Comparison of ENCODE assay signal across 2 cellular contexts in genomic region chr9:137750007-137750406, GRCh38.
A peak's percentile ranks its signal among the peaks of the same experiment; 100 is the strongest.
TF ChIP-seq lines count a peak whose summit lies in the region.

No MANE protein-coding gene starts in this region.

TF ChIP-seq in HepG2, 621 proteins besides CTCF, POLR2A, EP300 and RAD21 (continued from another document):
- TF ChIP-seq MAFK (conservative IDR thresholded peaks at IDR 0.05 in 1 of 2, IDR thresholded peaks at IDR 0.05 in 1 of 2; ENCODE audit: low read length in 2 of 2) = peak; percentile 89 to 96

TF ChIP-seq in K562, 482 proteins besides CTCF, POLR2A, EP300 and RAD21 (continued from another document):
- TF ChIP-seq BCLAF1 (IDR thresholded peaks at IDR 0.05; ENCODE audit: borderline replicate concordance in 1 of 2, control insufficient read depth in 1 of 2, low read depth in 2 of 2, low read length in 1 of 2) (no peak), ATF7 (IDR thresholded peaks at IDR 0.05) (no peak), FOXA1 (IDR thresholded peaks at IDR 0.05; ENCODE audit: borderline replicate concordance) (no peak), C11orf30 (IDR thresholded peaks at IDR 0.05; ENCODE audit: low read depth) (peak; percentile 80), MAFG (tag; conservative IDR thresholded peaks at IDR 0.05) (peak; percentile 78), SMARCB1 (IDR thresholded peaks at IDR 0.05; ENCODE audit: insufficient read length, low read depth) (no peak), CSDE1 (IDR thresholded peaks at IDR 0.05) (no peak), RUNX1 (IDR thresholded peaks at IDR 0.05; ENCODE audit: low read depth) (no peak), PTRF (tag; IDR thresholded peaks at IDR 0.05) (no peak), SP2 (IDR thresholded peaks at IDR 0.05; ENCODE audit: extremely low read depth, low read depth, low read length, poor library complexity, severe bottlenecking) (no peak), ETV1 (tag; conservative IDR thresholded peaks at IDR 0.05; ENCODE audit: low read depth) (no peak), ZC3H4 (CRISPR knock-in tag; IDR thresholded peaks at IDR 0.05; ENCODE audit: borderline replicate concordance) (no peak), CEBPZ (IDR thresholded peaks at IDR 0.05; ENCODE audit: borderline replicate concordance, low read depth, low read length) (no peak), STAG1 (CRISPR knock-in tag; IDR thresholded peaks at IDR 0.05; ENCODE audit: borderline replicate concordance) (no peak), HCFC1 (IDR thresholded peaks at IDR 0.05; ENCODE audit: low read depth, low read length) (no peak), ZNF217 (CRISPR knock-in tag; IDR thresholded peaks at IDR 0.05) (no peak), RBM17 (IDR thresholded peaks at IDR 0.05; ENCODE audit: borderline replicate concordance, low read depth, low read length) (no peak), ZNF316 (IDR thresholded peaks at IDR 0.05) (peak; percentile 91), BRD4 (IDR thresholded peaks at IDR 0.05) (no peak), XRCC4 (IDR thresholded peaks at IDR 0.05; ENCODE audit: extremely low read depth, insufficient read depth, insufficient read length) (no peak), U2AF2 (optimal IDR thresholded peaks at IDR 0.05; ENCODE audit: low read depth, low read length) (no peak), ELK1 (CRISPR knock-in tag; IDR thresholded peaks at IDR 0.05) (no peak), CCNT2 (IDR thresholded peaks at IDR 0.05; ENCODE audit: borderline replicate concordance, extremely low read depth, insufficient read length, low read depth, low read length) (no peak), MAFF (IDR thresholded peaks at IDR 0.05; ENCODE audit: low read length) (peak; percentile 89), STAT5B (CRISPR knock-in tag; IDR thresholded peaks at IDR 0.05) (no peak), NCOA6 (IDR thresholded peaks at IDR 0.05) (no peak)
- TF ChIP-seq, protein P1, sequence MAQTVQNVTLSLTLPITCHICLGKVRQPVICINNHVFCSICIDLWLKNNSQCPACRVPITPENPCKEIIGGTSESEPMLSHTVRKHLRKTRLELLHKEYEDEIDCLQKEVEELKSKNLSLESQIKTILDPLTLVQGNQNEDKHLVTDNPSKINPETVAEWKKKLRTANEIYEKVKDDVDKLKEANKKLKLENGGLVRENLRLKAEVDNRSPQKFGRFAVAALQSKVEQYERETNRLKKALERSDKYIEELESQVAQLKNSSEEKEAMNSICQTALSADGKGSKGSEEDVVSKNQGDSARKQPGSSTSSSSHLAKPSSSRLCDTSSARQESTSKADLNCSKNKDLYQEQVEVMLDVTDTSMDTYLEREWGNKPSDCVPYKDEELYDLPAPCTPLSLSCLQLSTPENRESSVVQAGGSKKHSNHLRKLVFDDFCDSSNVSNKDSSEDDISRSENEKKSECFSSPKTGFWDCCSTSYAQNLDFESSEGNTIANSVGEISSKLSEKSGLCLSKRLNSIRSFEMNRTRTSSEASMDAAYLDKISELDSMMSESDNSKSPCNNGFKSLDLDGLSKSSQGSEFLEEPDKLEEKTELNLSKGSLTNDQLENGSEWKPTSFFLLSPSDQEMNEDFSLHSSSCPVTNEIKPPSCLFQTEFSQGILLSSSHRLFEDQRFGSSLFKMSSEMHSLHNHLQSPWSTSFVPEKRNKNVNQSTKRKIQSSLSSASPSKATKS (CRISPR knock-in tag; IDR thresholded peaks at IDR 0.05) = no peak
